Comparison of ENCODE assay signal across 8 cellular contexts in the genomic region with DNA sequence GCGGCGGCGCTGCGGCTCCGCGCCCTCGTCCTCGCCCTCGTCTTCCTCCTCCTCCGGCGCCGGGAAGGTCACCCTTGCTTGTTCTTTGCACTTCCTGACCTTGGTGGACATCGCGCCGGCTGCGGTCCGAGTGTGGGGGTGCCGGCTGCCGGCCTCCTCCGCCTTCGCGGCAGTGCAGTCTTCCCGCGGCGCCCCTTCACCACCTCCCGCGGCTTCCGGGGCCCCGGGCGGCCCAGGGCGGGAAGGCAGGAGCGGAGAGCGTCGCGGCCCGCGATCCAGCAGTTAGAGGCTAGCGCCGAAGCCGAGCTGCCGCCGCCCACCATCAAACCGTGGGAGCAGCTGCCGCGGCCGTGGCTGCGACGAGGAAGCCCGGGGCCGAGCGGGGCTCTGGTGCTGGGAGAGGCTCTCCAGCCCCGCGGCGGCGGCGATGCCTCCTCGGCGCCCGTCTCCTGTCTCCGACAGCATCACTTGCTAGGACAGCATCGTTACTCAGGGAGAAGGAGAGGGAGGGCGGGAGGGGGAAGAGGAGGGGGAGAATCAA. TPM values are rescaled to one million over a fixed set of nuclear protein-coding genes. Genes with fewer than 3 reads are reported as not detected.
DNase-seq lines count a peak whose midpoint lies in the region; ATAC-seq and TF ChIP-seq lines count a peak whose summit lies in the region.

A gene (minus strand): TSS at position 491 of the 541 bp plus-strand sequence. CDS start 380 bp downstream, at position 111.

- H3K36me3 Mint-ChIP-seq in CD4-positive, alpha-beta memory T cell, result peaks cover 0 to 3% of the 10 kb centered on the region in 2 donors
- no peaks in the 10 kb centered on the region for H3K36me3 Mint-ChIP-seq in activated T-cell treated with anti-CD3 and anti-CD28 coated beads, Interleukin-2, amount 50 U/mL, for 72 hours (ENCODE audit: insufficient read depth in 2 of 2)

- no peak for TF ChIP-seq CTCF in fibroblast of villous mesenchyme (IDR thresholded peaks at IDR 0.05; ENCODE audit: insufficient read depth, low read depth, low read length)

- CTCF ChIA-PET in CD4-positive, alpha-beta memory T cell (lab: Charles Lee; ENCODE audit: partially characterized antibody), result interaction anchor here (1.5 to 3.3 kb wide), 6 partner anchors 32 to 626 kb away, joined by 4 to 38 read pairs (median 12); no protein-coding TSS in a partner anchor

- H3K4me2 ChIP-seq in neuronal stem cell (ENCODE audit: insufficient read depth, low read length, poor library complexity, severe bottlenecking), result peak within 1 kb of the TSS; percentile 98

- peak within 1 kb of the TSS; percentile 77 for H3K23ac ChIP-seq in neuronal stem cell (ENCODE audit: low read depth, low read length, poor library complexity)

- no peak within 1 kb of the TSS for H3K27ac ChIP-seq in CD4-positive, alpha-beta memory T cell (ENCODE audit: low read depth, low read length)
- no peak within 1 kb of the TSS for H3K27ac ChIP-seq in neuronal stem cell (replicated peaks; ENCODE audit: low read length)

- peak within 1 kb of the TSS; percentile 68 to 71 for H3K4me3 ChIP-seq in CD4-positive, alpha-beta memory T cell (ENCODE audit: low read length in 2 of 2)
- H3K4me3 ChIP-seq in MG63, result peak within 1 kb of the TSS; percentile 52
- peak within 1 kb of the TSS; percentile 74 for H3K4me3 ChIP-seq in fibroblast of villous mesenchyme (ENCODE audit: low read depth, low read length)
- H3K4me3 ChIP-seq in neuronal stem cell (ENCODE audit: low read length in 2 of 2), result peak within 1 kb of the TSS; percentile 57 to 84

- peak within 1 kb of the TSS; percentile 82 for H3K9ac ChIP-seq in neuronal stem cell (ENCODE audit: low read depth, low read length, poor library complexity)

- H3K9me3 ChIP-seq in CD4-positive, alpha-beta memory T cell (ENCODE audit: control insufficient read depth in 1 of 2, low read length in 2 of 2), result no peaks in the 10 kb centered on the region
- H3K9me3 ChIP-seq in MG63, result no peaks in the 10 kb centered on the region
- peaks cover 0 to 3% of the 10 kb centered on the region in 2 donors for H3K9me3 ChIP-seq in neuronal stem cell (replicated peaks in 1 of 2; ENCODE audit: control insufficient read depth in 2 of 2, insufficient read depth in 1 of 2, low read depth in 1 of 2, low read length in 2 of 2)

- no CpG with 5 or more reads among the region's 62 CpGs for WGBS in neuronal stem cell (ENCODE audit: extremely low coverage in 2 of 2, insufficient read length in 2 of 2, insufficient replicate concordance in 1 of 2), 2 donors

- peaks cover 7 to 23% (median 19%) of the 10 kb centered on the region in 4 donors for H3K4me1 Mint-ChIP-seq in CD4-positive, alpha-beta memory T cell
- H3K4me1 Mint-ChIP-seq in activated T-cell treated with anti-CD3 and anti-CD28 coated beads, Interleukin-2, amount 50 U/mL, for 72 hours (ENCODE audit: low read depth), result peaks cover 13% of the 10 kb centered on the region

- peak; percentile 32 for ATAC-seq in GM21423 (IDR thresholded peaks at IDR 0.05; ENCODE audit: unreplicated experiment)
- ATAC-seq in activated T-cell treated with anti-CD3 and anti-CD28 coated beads, Interleukin-2, amount 50 U/mL, for 72 hours (replicated peaks in 1 of 2), result peak; percentile 56 to 63
- ATAC-seq in HG02870 (IDR thresholded peaks at IDR 0.05; ENCODE audit: unreplicated experiment), result no peak

- no peak within 1 kb of the TSS for H4K8ac ChIP-seq in neuronal stem cell (ENCODE audit: low read depth, low read length)

- H2BK120ac ChIP-seq in neuronal stem cell (ENCODE audit: low read depth, low read length), result no peak within 1 kb of the TSS

- POLR2A ChIA-PET in CD4-positive, alpha-beta memory T cell (lab: Charles Lee; ENCODE audit: partially characterized antibody), result interaction anchor here (0.7 to 1.1 kb wide), 5 partner anchors 200 to 867 kb away, joined by 3 to 5 read pairs (median 3); no protein-coding TSS in a partner anchor

- DNase-seq in CD4-positive, alpha-beta memory T cell, result peak; percentile 14 to 38 (median 25)
- DNase-seq in MG63 (peak; percentile 37), fibroblast of villous mesenchyme (ENCODE audit: low read depth) (no peak), neuronal stem cell (ENCODE audit: low spot score) (peak; percentile 51), SW480 (ENCODE audit: low spot score) (no peak)
- DNase-seq in activated T-cell treated with anti-CD3 and anti-CD28 coated beads, Interleukin-2, amount 50 U/mL, for 72 hours, result peak; percentile 48 to 57

- no peaks in the 10 kb centered on the region for H3K79me1 ChIP-seq in neuronal stem cell (ENCODE audit: low read depth, low read length)

- H3K18ac ChIP-seq in neuronal stem cell (ENCODE audit: low read length), result peak within 1 kb of the TSS; percentile 83

- no peaks in the 10 kb centered on the region for H3K27me3 ChIP-seq in CD4-positive, alpha-beta memory T cell (ENCODE audit: insufficient read depth, low read length)
- H3K27me3 ChIP-seq in MG63, result peaks cover 5% of the 10 kb centered on the region
- peaks cover 15 to 65% (median 47%) of the 10 kb centered on the region in 3 experiments for H3K27me3 ChIP-seq in neuronal stem cell (ENCODE audit: control insufficient read depth in 3 of 3, insufficient read depth in 3 of 3, low read depth in 1 of 3, low read length in 3 of 3)

- peak within 1 kb of the TSS; percentile 99 for H2AFZ ChIP-seq in neuronal stem cell (ENCODE audit: low read length)

- H3K36me3 ChIP-seq in CD4-positive, alpha-beta memory T cell (ENCODE audit: insufficient read depth, low read length), result no peaks in the 10 kb centered on the region
- no peaks in the 10 kb centered on the region for H3K36me3 ChIP-seq in MG63
- no peaks in the 10 kb centered on the region for H3K36me3 ChIP-seq in neuronal stem cell (replicated peaks in 1 of 2; ENCODE audit: control insufficient read depth in 2 of 2, insufficient read depth in 2 of 2, low read length in 2 of 2)

- H2AK5ac ChIP-seq in neuronal stem cell (ENCODE audit: low read depth, low read length), result peak within 1 kb of the TSS; percentile 81

- H4K91ac ChIP-seq in neuronal stem cell (ENCODE audit: low read depth, low read length, poor library complexity), result no peak within 1 kb of the TSS

- H3K4me1 ChIP-seq in CD4-positive, alpha-beta memory T cell (ENCODE audit: insufficient read depth, low read length), result peaks cover 21% of the 10 kb centered on the region
- peaks cover 0 to 5% of the 10 kb centered on the region in 2 donors for H3K4me1 ChIP-seq in neuronal stem cell (ENCODE audit: control insufficient read depth in 2 of 2, insufficient read depth in 1 of 2, low read depth in 1 of 2, low read length in 2 of 2)

- H3K27ac Mint-ChIP-seq in CD4-positive, alpha-beta memory T cell, result peak within 1 kb of the TSS in 1 of 7 donors; percentile 8
- H3K27ac Mint-ChIP-seq in activated T-cell treated with anti-CD3 and anti-CD28 coated beads, Interleukin-2, amount 50 U/mL, for 72 hours, result no peak within 1 kb of the TSS

- H2BK12ac ChIP-seq in neuronal stem cell (ENCODE audit: low read length), result no peak within 1 kb of the TSS

- no peak within 1 kb of the TSS for H3K4ac ChIP-seq in neuronal stem cell (ENCODE audit: low read length)

- peaks cover 0 to 11% of the 10 kb centered on the region in 2 donors for H3K27me3 Mint-ChIP-seq in CD4-positive, alpha-beta memory T cell
- peaks cover 48% of the 10 kb centered on the region for H3K27me3 Mint-ChIP-seq in activated T-cell treated with anti-CD3 and anti-CD28 coated beads, Interleukin-2, amount 50 U/mL, for 72 hours (ENCODE audit: low read depth)

- peak within 1 kb of the TSS; percentile 83 to 96 (median 88) for H3K4me3 Mint-ChIP-seq in CD4-positive, alpha-beta memory T cell
- H3K4me3 Mint-ChIP-seq in activated T-cell treated with anti-CD3 and anti-CD28 coated beads, Interleukin-2, amount 50 U/mL, for 72 hours, result peak within 1 kb of the TSS; percentile 87 to 90

- no peaks in the 10 kb centered on the region for H3K9me3 Mint-ChIP-seq in CD4-positive, alpha-beta memory T cell
- no peaks in the 10 kb centered on the region for H3K9me3 Mint-ChIP-seq in activated T-cell treated with anti-CD3 and anti-CD28 coated beads, Interleukin-2, amount 50 U/mL, for 72 hours

- no peak within 1 kb of the TSS for H2BK15ac ChIP-seq in neuronal stem cell (ENCODE audit: low read length)

- intact Hi-C loops in CD4-positive, alpha-beta memory T cell (cut with micrococcal nuclease), result loop anchor here (2.0 to 5.0 kb wide), 8 partner anchors 51 to 971 kb away; a partner anchor contains a TSS

- no peak within 1 kb of the TSS for H3K14ac ChIP-seq in neuronal stem cell (ENCODE audit: low read length)

- no peak within 1 kb of the TSS for H2BK5ac ChIP-seq in neuronal stem cell (ENCODE audit: low read length)

RNA-seq across cellular contexts. Expression of the gene that starts here (rescaled TPM):
- total RNA-seq in CD4-positive, alpha-beta memory T cell, result not detected
- polyA plus RNA-seq in CD4-positive, alpha-beta memory T cell, result not detected
- total RNA-seq in MG63 (2014; rRNA removed; shearing (Covaris generic); ENCODE audit: low replicate concordance), result not detected in 2 replicates
- total RNA-seq in activated T-cell treated with anti-CD3 and anti-CD28 coated beads, Interleukin-2, amount 50 U/mL, for 72 hours, result under 1 TPM; 0.46 to 0.51 TPM
- total RNA-seq in fibroblast of villous mesenchyme, result 0.97 and 1.3 TPM in 2 replicates
- polyA plus RNA-seq in neuronal stem cell (2013, experiment 1 of 2), result 0.07 TPM
- polyA plus RNA-seq in neuronal stem cell (2013, experiment 2 of 2), result 0.01 TPM

Comparison
In these comparisons a context has a peak if more than half of its experiments do, and no peak if none do; other contexts are left out.
1. Peak in DNase-seq and H3K4me3 ChIP-seq in CD4-positive, alpha-beta memory T cell; RNA of the gene not detected or under 1 TPM.
2. Peak in DNase-seq and H3K4me3 ChIP-seq in MG63; RNA of the gene not detected or under 1 TPM.
3. Peak in DNase-seq and ATAC-seq in activated T-cell treated with anti-CD3 and anti-CD28 coated beads, Interleukin-2, amount 50 U/mL, for 72 hours; RNA of the gene not detected or under 1 TPM.